9 cellular contexts compared by ENCODE assay signal in genomic region chr14:22565391-22565945, GRCh38. TPM values are rescaled to one million over a fixed set of nuclear protein-coding genes. Genes with fewer than 3 reads are reported as not detected.
DNase-seq lines count a peak whose midpoint lies in the region; ATAC-seq and TF ChIP-seq lines count a peak whose summit lies in the region.
"Had no signal": no experiment of that assay in that cellular context is flagged by ENCODE, and none has a peak within 500 bp of the region (broad histone marks: within the 10 kb centered on the region; RNA-seq: fewer than 3 reads in every experiment).

No MANE protein-coding gene starts in this region.

- H3K4me3 ChIP-seq in BLaER1 (peak overlapping the region; percentile 12; the same call in 1 of the 2 replicates), gastroesophageal sphincter (no peak overlapping the region), brain microvascular endothelial cell (ENCODE audit: low read depth, low read length) (no peak overlapping the region)

- WGBS in gastroesophageal sphincter (ENCODE audit: low coverage in 1 of 2), 2 donors: 83 to 91% methylated on average over 3 of the region's 3 CpGs

- DNase-seq in SHP77 (lab: John Stamatoyannopoulos, UW) (no peak), SK-N-DZ (ENCODE audit: low spot score) (no peak), brain microvascular endothelial cell (no peak)
- DNase-seq: C1 segment of cervical spinal cord had no signal

- TF ChIP-seq CTCF in gastroesophageal sphincter (IDR thresholded peaks at IDR 0.05): no peak
- no peak for TF ChIP-seq CTCF in brain microvascular endothelial cell (IDR thresholded peaks at IDR 0.05; ENCODE audit: low read depth, low read length, missing control alignments)

- peaks cover 11% of the 10 kb centered on the region; the same call in 1 of the 2 replicates for H3K36me3 ChIP-seq in BLaER1
- H3K36me3 ChIP-seq in gastroesophageal sphincter: peaks cover 0 to 46% of the 10 kb centered on the region in 2 donors
- H3K36me3 ChIP-seq in brain microvascular endothelial cell (replicated peaks): peaks cover 39% of the 10 kb centered on the region

- ATAC-seq in GM19324 (IDR thresholded peaks at IDR 0.05; ENCODE audit: low FRiP score, unreplicated experiment) (peak; percentile 38), HG03460 (IDR thresholded peaks at IDR 0.05; ENCODE audit: unreplicated experiment) (peak; percentile 40), gastroesophageal sphincter (no peak), GM21528 (IDR thresholded peaks at IDR 0.05; ENCODE audit: low FRiP score, unreplicated experiment) (no peak)

- H4K20me1 ChIP-seq in BLaER1: no peaks in the 10 kb centered on the region

- peak overlapping the region; percentile 90 for H3K4me2 ChIP-seq in BLaER1

- H3K27ac ChIP-seq in BLaER1 (peak overlapping the region; percentile 100), gastroesophageal sphincter (peak overlapping the region; percentile 61 to 75 (median 74)), brain microvascular endothelial cell (no peak overlapping the region)

- in situ Hi-C loops in brain microvascular endothelial cell (cut with HindIII; ENCODE audit: low pct_ligation_motif_present, low sequenced_read_pairs): no loop called here

- TF ChIP-seq EP300 in gastroesophageal sphincter (IDR thresholded peaks at IDR 0.05): no peak

- H3K27me3 ChIP-seq in BLaER1: no peaks in the 10 kb centered on the region
- H3K27me3 ChIP-seq in gastroesophageal sphincter: no peaks in the 10 kb centered on the region
- H3K27me3 ChIP-seq in brain microvascular endothelial cell (replicated peaks): no peaks in the 10 kb centered on the region

- H3K9me3 ChIP-seq in BLaER1: no peaks in the 10 kb centered on the region
- no peaks in the 10 kb centered on the region for H3K9me3 ChIP-seq in gastroesophageal sphincter

- peak overlapping the region; percentile 81 for H3K9ac ChIP-seq in BLaER1

- no peak for TF ChIP-seq POLR2A in gastroesophageal sphincter (IDR thresholded peaks at IDR 0.05)

- peaks cover 97% of the 10 kb centered on the region for H3K4me1 ChIP-seq in BLaER1
- H3K4me1 ChIP-seq in gastroesophageal sphincter: peaks cover under 1 to 55% (median 18%) of the 10 kb centered on the region in 3 donors

RNA-seq across cellular contexts. Expression of gene DAD1, which starts 23.6 kb away (rescaled TPM):
- 100 to 1,000 TPM; 123 to 228 (median 171) TPM for total RNA-seq in gastroesophageal sphincter
- 340 and 346 TPM in 2 replicates for polyA plus RNA-seq in SK-N-DZ (2014; cell fraction: cytosol; rRNA removed)
- polyA plus RNA-seq in SK-N-DZ (2014; cell fraction: nucleus; rRNA removed): 146 and 190 TPM in 2 replicates

RNA-seq across cellular contexts. Expression of gene ABHD4, which starts 32.6 kb away (rescaled TPM):
- total RNA-seq in gastroesophageal sphincter: 10 to 100 TPM; 23.8 to 42.0 (median 31.0) TPM
- 4.0 and 4.9 TPM in 2 replicates for polyA plus RNA-seq in SK-N-DZ (2014; cell fraction: cytosol; rRNA removed)
- polyA plus RNA-seq in SK-N-DZ (2014; cell fraction: nucleus; rRNA removed): 2.3 and 4.4 TPM in 2 replicates

Comparison
In these comparisons a context has a peak if more than half of its experiments do, and no peak if none do; other contexts are left out.
1. ATAC-seq: peak in GM19324 (single experiment) and HG03460 (single experiment); none in gastroesophageal sphincter (single experiment) and GM21528 (single experiment).